In genomic region chr7:135406908-135407307, GRCh38 we compare ENCODE assay signal across 17 cellular contexts.
"Had no signal": no experiment of that assay in that cellular context is flagged by ENCODE, and none has a peak within 500 bp of the region (broad histone marks: within the 10 kb centered on the region; RNA-seq: fewer than 3 reads in every experiment).

No MANE protein-coding gene starts in this region.

- DNase-seq: dorsolateral prefrontal cortex; effector CD4-positive, alpha-beta T cell; foreskin fibroblast; gastrocnemius medialis; head of caudate nucleus; left ventricle myocardium superior; lower lobe of right lung; naive thymus-derived CD8-positive, alpha-beta T cell; nephron progenitor cell; nucleus accumbens; stimulated activated CD4-positive, alpha-beta T cell treated with anti-CD3 and anti-CD28 coated beads, Interleukin-12 subunit alpha, Interleukin-12 subunit beta, amount 100 ng/mL, for 4 hours; stimulated activated CD4-positive, alpha-beta T cell treated with anti-CD3 and anti-CD28 coated beads, Interleukin-1b, Interleukin-23, amount 100 ng/mL, for 48 hours; stimulated activated CD4-positive, alpha-beta T cell treated with anti-CD3 and anti-CD28 coated beads, Interleukin-4, amount 100 ng/mL, for 1 hour; stimulated activated CD8-positive, alpha-beta memory T cell treated with anti-CD3 and anti-CD28 coated beads, Interleukin-4, amount 100 ng/mL, for 48 hours; stimulated activated naive CD4-positive, alpha-beta T cell treated with Interleukin-2 at 50 U/mL for 16 hours; upper lobe of left lung had no signal

- H3K9me3 Mint-ChIP-seq: naive thymus-derived CD8-positive, alpha-beta T cell; nephron progenitor cell had no signal

- H3K27ac Mint-ChIP-seq: nephron progenitor cell had no signal

- H3K4me1 Mint-ChIP-seq: nephron progenitor cell had no signal

- ATAC-seq: gastrocnemius medialis; left ventricle myocardium superior; lower lobe of right lung; naive thymus-derived CD8-positive, alpha-beta T cell; sciatic nerve had no signal

- H3K27me3 Mint-ChIP-seq: naive thymus-derived CD8-positive, alpha-beta T cell had no signal

- H3K4me3 Mint-ChIP-seq: naive thymus-derived CD8-positive, alpha-beta T cell; nephron progenitor cell had no signal
